11 cellular contexts compared by ENCODE assay signal in the genomic region with DNA sequence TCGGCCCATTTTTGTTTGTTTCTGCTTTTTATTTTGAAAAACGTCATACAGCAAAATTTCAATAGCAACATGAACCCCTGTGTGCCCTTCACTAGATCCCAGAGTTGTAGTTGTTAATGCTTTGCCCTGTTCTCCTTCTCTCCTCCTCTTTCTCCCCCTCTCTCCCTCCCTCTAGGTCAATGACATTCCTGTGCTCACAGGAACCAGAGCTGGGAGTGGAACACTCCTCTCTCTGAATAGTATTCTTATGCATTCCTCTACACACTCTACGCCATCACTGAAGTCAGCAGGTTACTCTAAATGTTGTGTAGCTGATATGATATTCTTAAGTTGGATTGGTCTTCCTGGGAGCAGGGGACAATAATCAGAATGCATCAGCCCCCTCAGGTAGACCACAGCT.
"Had no signal": no experiment of that assay in that cellular context is flagged by ENCODE, and none has a peak within 500 bp of the region (broad histone marks: within the 10 kb centered on the region; RNA-seq: fewer than 3 reads in every experiment).

No MANE protein-coding gene starts in this region.

- ATAC-seq: activated CD8-positive, alpha-beta memory T cell treated with anti-CD3 and anti-CD28 coated beads, Interleukin-2, amount 10 ng/mL, durations not matched to agents 7 days and 5 days; esophagus mucosa; heart right ventricle; natural killer cell treated with Interleukin-12 subunit alpha and Interleukin-12 subunit beta and Interleukin-15 and Interleukin-18, amount 100 ng/mL, for 72 hours had no signal

- H3K4me3 Mint-ChIP-seq: activated CD4-positive, alpha-beta memory T cell treated with anti-CD3 and anti-CD28 coated beads for 36 hours; activated CD8-positive, alpha-beta memory T cell treated with anti-CD3 and anti-CD28 coated beads, Interleukin-2, amount 10 ng/mL, durations not matched to agents 7 days and 5 days; activated naive CD4-positive, alpha-beta T cell treated with anti-CD3 and anti-CD28 coated beads, Interleukin-2, amount 10 ng/mL, durations not matched to agents 7 days and 5 days; natural killer cell treated with Interleukin-12 subunit alpha and Interleukin-12 subunit beta and Interleukin-15 and Interleukin-18, amount 100 ng/mL, for 72 hours had no signal

- H3K27ac Mint-ChIP-seq: activated CD4-positive, alpha-beta memory T cell treated with anti-CD3 and anti-CD28 coated beads for 36 hours; activated CD8-positive, alpha-beta memory T cell treated with anti-CD3 and anti-CD28 coated beads, Interleukin-2, amount 10 ng/mL, durations not matched to agents 7 days and 5 days; activated naive CD4-positive, alpha-beta T cell treated with anti-CD3 and anti-CD28 coated beads, Interleukin-2, amount 10 ng/mL, durations not matched to agents 7 days and 5 days had no signal

- H3K36me3 Mint-ChIP-seq: activated CD4-positive, alpha-beta memory T cell treated with anti-CD3 and anti-CD28 coated beads for 36 hours; activated naive CD4-positive, alpha-beta T cell treated with anti-CD3 and anti-CD28 coated beads, Interleukin-2, amount 10 ng/mL, durations not matched to agents 7 days and 5 days; natural killer cell treated with Interleukin-12 subunit alpha and Interleukin-12 subunit beta and Interleukin-15 and Interleukin-18, amount 100 ng/mL, for 72 hours had no signal

- DNase-seq: activated CD4-positive, alpha-beta memory T cell treated with anti-CD3 and anti-CD28 coated beads for 36 hours; activated naive CD4-positive, alpha-beta T cell treated with anti-CD3 and anti-CD28 coated beads, Interleukin-2, amount 10 ng/mL, durations not matched to agents 7 days and 5 days; activated T-cell treated with anti-CD3 and anti-CD28 coated beads, Interleukin-2, amount 50 U/mL, for 1 hour; effector CD8-positive, alpha-beta T cell; heart right ventricle; spleen; testis; WERI-Rb-1 had no signal

- H3K27me3 Mint-ChIP-seq: activated CD8-positive, alpha-beta memory T cell treated with anti-CD3 and anti-CD28 coated beads, Interleukin-2, amount 10 ng/mL, durations not matched to agents 7 days and 5 days had no signal

- H3K9me3 Mint-ChIP-seq: activated CD4-positive, alpha-beta memory T cell treated with anti-CD3 and anti-CD28 coated beads for 36 hours; activated naive CD4-positive, alpha-beta T cell treated with anti-CD3 and anti-CD28 coated beads, Interleukin-2, amount 10 ng/mL, durations not matched to agents 7 days and 5 days; natural killer cell treated with Interleukin-12 subunit alpha and Interleukin-12 subunit beta and Interleukin-15 and Interleukin-18, amount 100 ng/mL, for 72 hours had no signal
